In genomic region chr19:37909661-37910199, GRCh38 we compare ENCODE assay signal across 30 cellular contexts. TPM values are rescaled to one million over a fixed set of nuclear protein-coding genes. Genes with fewer than 3 reads are reported as not detected.
DNase-seq lines count a peak whose midpoint lies in the region; ATAC-seq, FAIRE-seq and TF ChIP-seq lines count a peak whose summit lies in the region.
"Had no signal": no experiment of that assay in that cellular context is flagged by ENCODE, and none has a peak within 500 bp of the region (broad histone marks: within the 10 kb centered on the region; RNA-seq: fewer than 3 reads in every experiment).

No MANE protein-coding gene starts in this region.

- H3K9me3 Mint-ChIP-seq in HFFc6, result no peaks in the 10 kb centered on the region
- H3K9me3 Mint-ChIP-seq in neural crest cell, result no peaks in the 10 kb centered on the region
- no peaks in the 10 kb centered on the region for H3K9me3 Mint-ChIP-seq in activated naive CD4-positive, alpha-beta T cell treated with anti-CD3 and anti-CD28 coated beads, Interleukin-2, amount 10 ng/mL, durations not matched to agents 7 days and 5 days
- H3K9me3 Mint-ChIP-seq: activated naive CD4-positive, alpha-beta T cell treated with anti-CD3 and anti-CD28 coated beads for 36 hours; activated T-cell treated with anti-CD3 and anti-CD28 coated beads, Interleukin-2, amount 50 U/mL, for 72 hours had no signal

- intact Hi-C loops in GM12878 (cut with micrococcal nuclease; ENCODE audit: unreplicated experiment) (loop anchor here (5.0 kb wide), 1 partner anchor 188 kb away; no protein-coding TSS in a partner anchor), heart right ventricle (cut with DNase I) (loop anchor here (5.0 to 10.0 kb wide), 10 partner anchors 93 to 428 kb away; partner anchors contain the start of genes CATSPERG (in 3 of the 10) and DPF1 (in 2 of the 10))

- no peak overlapping the region; a peak in 1 of 22 replicates for H3K9ac ChIP-seq in BLaER1 treated with 17β-estradiol and CSF1 and Interleukin-3, amounts not matched to agents 10 nM and 100 nM
- peak overlapping the region; percentile 88 for H3K9ac ChIP-seq in GM12878 (ENCODE audit: control insufficient read depth, insufficient read depth, low read length)

- no peak for TF ChIP-seq RAD21 in GM12878 (IDR thresholded peaks at IDR 0.05; ENCODE audit: insufficient read depth, low read depth, low read length)

- H3K36me3 Mint-ChIP-seq in HFFc6 (ENCODE audit: low read depth), result peaks cover 17% of the 10 kb centered on the region
- H3K36me3 Mint-ChIP-seq in neural crest cell (ENCODE audit: low read depth), result no peaks in the 10 kb centered on the region
- no peaks in the 10 kb centered on the region for H3K36me3 Mint-ChIP-seq in activated naive CD4-positive, alpha-beta T cell treated with anti-CD3 and anti-CD28 coated beads, Interleukin-2, amount 10 ng/mL, durations not matched to agents 7 days and 5 days

- H3K36me3 ChIP-seq in BLaER1 treated with 17β-estradiol and CSF1 and Interleukin-3, amounts not matched to agents 10 nM and 100 nM, result no peaks in the 10 kb centered on the region
- H3K36me3 ChIP-seq in GM12878 (ENCODE audit: control insufficient read depth in 2 of 2, insufficient read depth in 2 of 2, low read length in 1 of 2) (peaks cover 0 to 4% of the 10 kb centered on the region in 2 experiments; a peak in 1 of 4 replicates), heart right ventricle (no peaks in the 10 kb centered on the region)
- H3K36me3 ChIP-seq: BE2C, HAP-1, lower lobe of right lung, upper lobe of right lung had no signal

- in situ Hi-C loops in GM12878 (cut with MboI), result loop anchor here (5.0 kb wide), 2 partner anchors 68 to 138 kb away; no protein-coding TSS in a partner anchor

- SMC1A ChIA-PET in GM12878 (lab: Charles Lee; ENCODE audit: uncharacterized antibody, unreplicated experiment), result interaction anchor here (0.7 to 7.6 kb wide), 12 partner anchors 9 to 290 kb away, joined by 3 to 58 read pairs (median 14); no protein-coding TSS in a partner anchor

- 61% methylated on average over 6 of the region's 6 CpGs for WGBS in GM12878 (ENCODE audit: insufficient coverage, insufficient replicate concordance, low lambda C conversion rate, missing lambda C conversion rate)
- 73 to 81% methylated on average over 6 of the region's 6 CpGs for WGBS in heart right ventricle, 2 donors

- peaks cover 76% of the 10 kb centered on the region for H3K79me2 ChIP-seq in GM12878 (ENCODE audit: control insufficient read depth, insufficient read depth, low read length)

- no peak overlapping the region for H3K4me3 ChIP-seq in BLaER1 treated with 17β-estradiol and CSF1 and Interleukin-3, amounts not matched to agents 10 nM and 100 nM
- peak overlapping the region; percentile 88 for H3K4me3 ChIP-seq in GM12878
- no peak overlapping the region for H3K4me3 ChIP-seq in heart right ventricle
- H3K4me3 ChIP-seq: HAP-1, lower lobe of right lung, upper lobe of right lung had no signal

- H3K27me3 Mint-ChIP-seq in HFFc6 (ENCODE audit: insufficient read depth) (no peaks in the 10 kb centered on the region; the same call in 1 of the 2 replicates), neural crest cell (ENCODE audit: low read depth) (no peaks in the 10 kb centered on the region)
- peaks cover 10% of the 10 kb centered on the region for H3K27me3 Mint-ChIP-seq in activated naive CD4-positive, alpha-beta T cell treated with anti-CD3 and anti-CD28 coated beads, Interleukin-2, amount 10 ng/mL, durations not matched to agents 7 days and 5 days

- H2AFZ ChIP-seq in GM12878 (ENCODE audit: control insufficient read depth, low read depth, low read length), result no peak overlapping the region

- H4K20me1 ChIP-seq in BLaER1 treated with 17β-estradiol and CSF1 and Interleukin-3, amounts not matched to agents 10 nM and 100 nM, result peaks cover 0 to 32% (median 12%) of the 10 kb centered on the region in 11 experiments; a peak in 11 of 22 replicates
- H4K20me1 ChIP-seq in GM12878 (ENCODE audit: control insufficient read depth, insufficient read depth), result no peaks in the 10 kb centered on the region

- no peak overlapping the region for H3K27ac ChIP-seq in BLaER1 treated with 17β-estradiol and CSF1 and Interleukin-3, amounts not matched to agents 10 nM and 100 nM
- H3K27ac ChIP-seq in GM12878 (ENCODE audit: control insufficient read depth, insufficient read depth) (peak overlapping the region; percentile 64), heart right ventricle (no peak overlapping the region)
- H3K27ac ChIP-seq: lower lobe of right lung, upper lobe of right lung had no signal

- no peak for FAIRE-seq in GM12878 (lab: Jason Lieb, UNC)
- FAIRE-seq: A204.1, GM18507, islet of Langerhans had no signal

- no peak for ATAC-seq in GM12878
- ATAC-seq in heart right ventricle, result no peak
- ATAC-seq: activated T-cell treated with anti-CD3 and anti-CD28 coated beads, Interleukin-2, amount 50 U/mL, for 72 hours; lower lobe of right lung; right cardiac atrium; upper lobe of right lung had no signal

- no TSS peak for BruUV-seq in GM12878 (replicated peaks; lab: Mats Ljungman, UMichigan)

- TF ChIP-seq CTCF in HFFc6 (IDR thresholded peaks at IDR 0.05) (no peak), GM12878 (IDR thresholded peaks at IDR 0.05 in 2 of 3, conservative IDR thresholded peaks at IDR 0.05 in 1 of 3; ENCODE audit: control insufficient read depth in 2 of 3, extremely low read depth in 1 of 3, insufficient read depth in 1 of 3, low read depth in 3 of 3, low read length in 3 of 3) (no peak), neural crest cell (conservative IDR thresholded peaks at IDR 0.05) (no peak), heart right ventricle (IDR thresholded peaks at IDR 0.05) (no peak)

- no peak overlapping the region for H3K27ac Mint-ChIP-seq in HFFc6
- H3K27ac Mint-ChIP-seq in neural crest cell (ENCODE audit: unreplicated experiment), result no peak overlapping the region
- H3K27ac Mint-ChIP-seq in activated naive CD4-positive, alpha-beta T cell treated with anti-CD3 and anti-CD28 coated beads, Interleukin-2, amount 10 ng/mL, durations not matched to agents 7 days and 5 days, result no peak overlapping the region
- H3K27ac Mint-ChIP-seq: activated naive CD4-positive, alpha-beta T cell treated with anti-CD3 and anti-CD28 coated beads for 36 hours; activated T-cell treated with anti-CD3 and anti-CD28 coated beads, Interleukin-2, amount 50 U/mL, for 72 hours had no signal

- RAD21 ChIA-PET in GM12878 (lab: Charles Lee; ENCODE audit: unreplicated experiment), result interaction anchor here (0.8 to 9.9 kb wide), 14 partner anchors 10 to 149 kb away, joined by 3 to 98 read pairs (median 6); no protein-coding TSS in a partner anchor

- H3K4me2 ChIP-seq in BLaER1 treated with 17β-estradiol and CSF1 and Interleukin-3, amounts not matched to agents 10 nM and 100 nM, result peak overlapping the region in 6 of 11 experiments; percentile 12 to 99 (median 94); a peak in 3 of 22 replicates
- H3K4me2 ChIP-seq in GM12878 (ENCODE audit: control insufficient read depth, insufficient read depth), result peak overlapping the region; percentile 95

- H3K4me1 ChIP-seq in BLaER1 treated with 17β-estradiol and CSF1 and Interleukin-3, amounts not matched to agents 10 nM and 100 nM, result peaks cover 38 to 74% (median 63%) of the 10 kb centered on the region in 10 experiments
- H3K4me1 ChIP-seq in GM12878 (ENCODE audit: control insufficient read depth, insufficient read depth, low read length) (peaks cover 36% of the 10 kb centered on the region), heart right ventricle (peaks cover 4 to 26% (median 18%) of the 10 kb centered on the region in 9 donors)
- H3K4me1 ChIP-seq: BE2C had no signal

- POLR2A ChIA-PET in GM12878 (lab: Charles Lee), result interaction anchor here (0.7 to 4.0 kb wide), 9 partner anchors 11 to 428 kb away, joined by 3 to 25 read pairs (median 5); no protein-coding TSS in a partner anchor

- H3K4me1 Mint-ChIP-seq in HFFc6 (ENCODE audit: low read depth), result peaks cover 46% of the 10 kb centered on the region
- H3K4me1 Mint-ChIP-seq in neural crest cell, result peaks cover 29% of the 10 kb centered on the region
- peaks cover 34% of the 10 kb centered on the region for H3K4me1 Mint-ChIP-seq in activated naive CD4-positive, alpha-beta T cell treated with anti-CD3 and anti-CD28 coated beads, Interleukin-2, amount 10 ng/mL, durations not matched to agents 7 days and 5 days

- DNase-seq in HFFc6 (no peak), GM12878 (ENCODE audit: low read depth, low spot score) (no peak), neural crest cell (ENCODE audit: low read depth, low spot score) (no peak), heart right ventricle (no peak), dedifferentiated amniotic fluid mesenchymal stem cell (ENCODE audit: extremely low spot score) (no peak), DMS79 (lab: John Stamatoyannopoulos, UW) (no peak)
- DNase-seq in activated naive CD4-positive, alpha-beta T cell treated with anti-CD3 and anti-CD28 coated beads, Interleukin-2, amount 10 ng/mL, durations not matched to agents 7 days and 5 days, result no peak
- DNase-seq: activated CD4-positive, alpha-beta T cell treated with anti-CD3 and anti-CD28 coated beads for 48 hours; activated naive CD4-positive, alpha-beta T cell treated with anti-CD3 and anti-CD28 coated beads for 36 hours; activated T-cell treated with anti-CD3 and anti-CD28 coated beads, Interleukin-2, amount 50 U/mL, for 72 hours; BE2C; Caco-2; central memory CD4-positive, alpha-beta T cell; hippocampal formation; KBM-7; lower lobe of right lung; NCI-H146; NCI-H524; right cardiac atrium; SIG-M5; T-helper 1 cell; upper lobe of right lung had no signal

- CTCF ChIA-PET in GM12878 (lab: Yijun Ruan, JAX), result interaction anchor here (1.5 to 11.9 kb wide), 4 partner anchors 22 to 139 kb away, joined by 7 to 183 read pairs (median 21); no protein-coding TSS in a partner anchor
- CTCF ChIA-PET in activated naive CD4-positive, alpha-beta T cell treated with anti-CD3 and anti-CD28 coated beads, Interleukin-2, amount 10 ng/mL, durations not matched to agents 7 days and 5 days (lab: Charles Lee), result no interaction called here

- H3K4me3 Mint-ChIP-seq in HFFc6 (peak overlapping the region; percentile 99), neural crest cell (peak overlapping the region; percentile 38)
- no peak overlapping the region for H3K4me3 Mint-ChIP-seq in activated naive CD4-positive, alpha-beta T cell treated with anti-CD3 and anti-CD28 coated beads, Interleukin-2, amount 10 ng/mL, durations not matched to agents 7 days and 5 days

- no peaks in the 10 kb centered on the region for H3K27me3 ChIP-seq in BLaER1 treated with 17β-estradiol and CSF1 and Interleukin-3, amounts not matched to agents 10 nM and 100 nM
- H3K27me3 ChIP-seq in GM12878 (replicated peaks in 1 of 2; ENCODE audit: control insufficient read depth in 2 of 2, insufficient read depth in 2 of 2, low read length in 1 of 2), result no peaks in the 10 kb centered on the region
- H3K27me3 ChIP-seq in heart right ventricle, result no peaks in the 10 kb centered on the region
- H3K27me3 ChIP-seq: BE2C, upper lobe of right lung had no signal

- H3K9me3 ChIP-seq in BLaER1 treated with 17β-estradiol and CSF1 and Interleukin-3, amounts not matched to agents 10 nM and 100 nM (replicated peaks in 1 of 11), result no peaks in the 10 kb centered on the region
- H3K9me3 ChIP-seq in GM12878 (replicated peaks; ENCODE audit: control insufficient read depth, insufficient read depth, low read length) (no peaks in the 10 kb centered on the region), heart right ventricle (no peaks in the 10 kb centered on the region)
- H3K9me3 ChIP-seq: BE2C, Caco-2, HAP-1, lower lobe of right lung, upper lobe of right lung had no signal

- TF ChIP-seq POLR2A in GM12878 (IDR thresholded peaks at IDR 0.05; ENCODE audit: low read depth, low read length), result no peak

- TF ChIP-seq EP300 in GM12878 (IDR thresholded peaks at IDR 0.05; ENCODE audit: borderline replicate concordance in 1 of 2, control insufficient read depth in 1 of 2, low read depth in 2 of 2, low read length in 2 of 2), result no peak

RNA-seq across cellular contexts. Expression of gene SIPA1L3, which starts 2.7 kb away (rescaled TPM):
- total RNA-seq in HFFc6 (2021; fragmentation: NEBNext Ultra II Directional; extraction: Animal tissue kit (Norgen Biotek cat#: 25700)), result 10 to 100 TPM; 34.0 to 46.7 (median 41.8) TPM
- total RNA-seq in GM12878 (2013; cell fraction: nucleolus; rRNA removed), result 281 and 318 TPM in 2 replicates
- total RNA-seq in GM12878 (2014; rRNA removed) (21.8 and 23.7 TPM in 2 replicates), GM12878 (2014; rRNA removed; fragmentation: Illumina TruSeq; extraction: Trizol) (25.1 and 25.2 TPM in 2 replicates), GM12878 (2021) (66.2 and 71.1 TPM in 2 replicates), neural crest cell (41.2 and 44.0 TPM in 2 replicates), heart right ventricle (10 to 100 TPM in 8 of 10 donors, 1 to 10 TPM in 2; 5.2 to 24.2 (median 12.7) TPM)
- polyA plus RNA-seq in GM12878 (2011; ENCODE audit: low read depth), result 10.4 TPM
- polyA plus RNA-seq in GM12878 (2011; rRNA removed) (8.5 and 14.3 TPM in 2 replicates), GM12878 (2014; fragmentation: Illumina TruSeq; extraction: Trizol) (14.5 and 19.1 TPM in 2 replicates), GM12878 (2014; fragmentation: Nextera tagmentation; extraction: Ambion mirVana) (under 1 TPM; 0.24 to 0.63 TPM), GM12878 (2014; rRNA removed) (19.2 and 24.2 TPM in 2 replicates), GM12878 (2016; fragmentation: Nextera tagmentation; extraction: Ambion mirVana) (10 to 100 TPM; 17.7 to 23.3 TPM), heart right ventricle (1 to 10 TPM; 2.8 to 8.4 TPM)
- 10.2 and 16.8 TPM in 2 replicates for polyA plus RNA-seq in GM12878 (2011; cell fraction: cytosol; rRNA removed)
- 17.8 and 28.7 TPM in 2 replicates for polyA plus RNA-seq in GM12878 (2011; cell fraction: nucleus; rRNA removed)
- polyA plus RNA-seq in GM12878 (2012), result 19.0 and 28.9 TPM in 2 replicates
- 33.6 and 41.5 TPM in 2 replicates for polyA minus RNA-seq in GM12878 (2011; rRNA and poly(A)+ RNA removed)
- 32.3 and 34.3 TPM in 2 replicates for polyA minus RNA-seq in GM12878 (2011; cell fraction: cytosol; rRNA and poly(A)+ RNA removed)
- 23.3 and 46.3 TPM in 2 replicates for polyA minus RNA-seq in GM12878 (2011; cell fraction: nucleus; rRNA and poly(A)+ RNA removed)

RNA-seq across cellular contexts. Expression of gene WDR87, which starts 3.3 kb away (rescaled TPM):
- not detected for total RNA-seq in HFFc6 (2021; fragmentation: NEBNext Ultra II Directional; extraction: Animal tissue kit (Norgen Biotek cat#: 25700))
- not detected in 2 replicates for total RNA-seq in GM12878 (2013; cell fraction: nucleolus; rRNA removed)
- under 0.01 TPM in 1 of 2 replicates, not detected in the other for total RNA-seq in GM12878 (2014; rRNA removed)
- not detected in 2 replicates for total RNA-seq in GM12878 (2014; rRNA removed; fragmentation: Illumina TruSeq; extraction: Trizol)
- not detected in 2 replicates for total RNA-seq in GM12878 (2021)
- polyA plus RNA-seq in GM12878 (2011; ENCODE audit: low read depth), result not detected
- not detected in 2 replicates for polyA plus RNA-seq in GM12878 (2011; rRNA removed)
- not detected in 2 replicates for polyA plus RNA-seq in GM12878 (2011; cell fraction: cytosol; rRNA removed)
- not detected in 2 replicates for polyA plus RNA-seq in GM12878 (2011; cell fraction: nucleus; rRNA removed)
- polyA plus RNA-seq in GM12878 (2012), result not detected in 2 replicates
- polyA plus RNA-seq in GM12878 (2014; fragmentation: Illumina TruSeq; extraction: Trizol), result 0.03 TPM in 1 of 2 replicates, not detected in the other
- polyA plus RNA-seq in GM12878 (2014; fragmentation: Nextera tagmentation; extraction: Ambion mirVana), result not detected
- polyA plus RNA-seq in GM12878 (2014; rRNA removed), result not detected in 2 replicates
- not detected for polyA plus RNA-seq in GM12878 (2016; fragmentation: Nextera tagmentation; extraction: Ambion mirVana)
- not detected in 2 replicates for polyA minus RNA-seq in GM12878 (2011; rRNA and poly(A)+ RNA removed)
- polyA minus RNA-seq in GM12878 (2011; cell fraction: cytosol; rRNA and poly(A)+ RNA removed), result not detected in 2 replicates
- not detected in 2 replicates for polyA minus RNA-seq in GM12878 (2011; cell fraction: nucleus; rRNA and poly(A)+ RNA removed)
- total RNA-seq in neural crest cell, result not detected in 2 replicates
- total RNA-seq in heart right ventricle, result under 1 TPM in 1 of 10 donors, not detected in 9; 0.04 TPM
- not detected for polyA plus RNA-seq in heart right ventricle
- total RNA-seq: activated naive CD4-positive, alpha-beta T cell treated with anti-CD3 and anti-CD28 coated beads for 36 hours; activated T-cell treated with anti-CD3 and anti-CD28 coated beads, Interleukin-2, amount 50 U/mL, for 72 hours; Caco-2; Daoy; dermis microvascular lymphatic vessel endothelial cell; lower lobe of right lung; osteocyte; right cardiac atrium; upper lobe of right lung had no signal
- polyA plus RNA-seq: right cardiac atrium had no signal
